ENCODE assay signal across 22 cellular contexts in genomic region chr12:68828669-68829068, GRCh38. TPM values are rescaled to one million over a fixed set of nuclear protein-coding genes. Genes with fewer than 3 reads are reported as not detected.
DNase-seq lines count a peak whose midpoint lies in the region; ATAC-seq and TF ChIP-seq lines count a peak whose summit lies in the region.
"Had no signal": no experiment of that assay in that cellular context is flagged by ENCODE, and none has a peak within 500 bp of the region (broad histone marks: within the 10 kb centered on the region; RNA-seq: fewer than 3 reads in every experiment).

No MANE protein-coding gene starts in this region.

- intact Hi-C loops in activated naive CD4-positive, alpha-beta T cell treated with anti-CD3 and anti-CD28 coated beads for 36 hours (cut with micrococcal nuclease): loop anchor here (5.0 kb wide), 1 partner anchor 81 kb away; the partner anchor contains the start of gene SLC35E3
- intact Hi-C loops in activated T-helper 2 cell treated with anti-CD3 and anti-CD28 coated beads, Interferon-gamma antibody, Interleukin-2, Interleukin-4, amounts not matched to agents 10 μg/mL and 5 μg/mL and 100 μg/mL, durations not matched to agents 14 hours and 24 hours and 36 hours (cut with micrococcal nuclease): no loop called here

- no peaks in the 10 kb centered on the region for H3K27me3 Mint-ChIP-seq in activated naive CD4-positive, alpha-beta T cell treated with anti-CD3 and anti-CD28 coated beads, Interleukin-2, amount 50 U/mL, for 24 hours
- H3K27me3 Mint-ChIP-seq in activated naive CD4-positive, alpha-beta T cell treated with anti-CD3 and anti-CD28 coated beads for 36 hours (ENCODE audit: low read depth): no peaks in the 10 kb centered on the region
- H3K27me3 Mint-ChIP-seq in activated T-helper 2 cell treated with anti-CD3 and anti-CD28 coated beads, Interferon-gamma antibody, Interleukin-2, Interleukin-4, amounts not matched to agents 10 μg/mL and 5 μg/mL and 100 μg/mL, durations not matched to agents 14 hours and 24 hours and 36 hours (ENCODE audit: low read depth): no peaks in the 10 kb centered on the region
- no peaks in the 10 kb centered on the region for H3K27me3 Mint-ChIP-seq in mesothelial cell of epicardium (ENCODE audit: low read depth)
- H3K27me3 Mint-ChIP-seq: CD4-positive, alpha-beta T cell had no signal

- peak overlapping the region; percentile 15 for H3K4me3 Mint-ChIP-seq in activated naive CD4-positive, alpha-beta T cell treated with anti-CD3 and anti-CD28 coated beads, Interleukin-2, amount 50 U/mL, for 24 hours
- H3K4me3 Mint-ChIP-seq in activated naive CD4-positive, alpha-beta T cell treated with anti-CD3 and anti-CD28 coated beads for 36 hours: no peak overlapping the region
- no peak overlapping the region for H3K4me3 Mint-ChIP-seq in activated T-helper 2 cell treated with anti-CD3 and anti-CD28 coated beads, Interferon-gamma antibody, Interleukin-2, Interleukin-4, amounts not matched to agents 10 μg/mL and 5 μg/mL and 100 μg/mL, durations not matched to agents 14 hours and 24 hours and 36 hours (ENCODE audit: low read depth)
- no peak overlapping the region for H3K4me3 Mint-ChIP-seq in mesothelial cell of epicardium
- H3K4me3 Mint-ChIP-seq: CD4-positive, alpha-beta T cell had no signal

- CTCF ChIA-PET in activated naive CD4-positive, alpha-beta T cell treated with anti-CD3 and anti-CD28 coated beads for 36 hours (lab: Charles Lee): interaction anchor here (1.0 to 1.3 kb wide), 2 partner anchors 8 to 21 kb away, joined by 3 to 8 read pairs; partner anchors contain the start of gene MDM2

- peaks cover 39% of the 10 kb centered on the region for H3K4me1 Mint-ChIP-seq in activated naive CD4-positive, alpha-beta T cell treated with anti-CD3 and anti-CD28 coated beads, Interleukin-2, amount 50 U/mL, for 24 hours
- peaks cover 33% of the 10 kb centered on the region for H3K4me1 Mint-ChIP-seq in activated naive CD4-positive, alpha-beta T cell treated with anti-CD3 and anti-CD28 coated beads for 36 hours (ENCODE audit: low read depth)
- peaks cover 19% of the 10 kb centered on the region for H3K4me1 Mint-ChIP-seq in activated T-helper 2 cell treated with anti-CD3 and anti-CD28 coated beads, Interferon-gamma antibody, Interleukin-2, Interleukin-4, amounts not matched to agents 10 μg/mL and 5 μg/mL and 100 μg/mL, durations not matched to agents 14 hours and 24 hours and 36 hours (ENCODE audit: low read depth)
- H3K4me1 Mint-ChIP-seq in mesothelial cell of epicardium: peaks cover 17% of the 10 kb centered on the region

- H3K9me3 ChIP-seq in subcutaneous abdominal adipose tissue (ENCODE audit: control insufficient read depth in 5 of 5, low read length in 5 of 5): no peaks in the 10 kb centered on the region

- TF ChIP-seq CTCF in mesothelial cell of epicardium (IDR thresholded peaks at IDR 0.05; ENCODE audit: unreplicated experiment) (no peak), foreskin keratinocyte (conservative IDR thresholded peaks at IDR 0.05) (no peak)

- H3K27ac ChIP-seq in subcutaneous abdominal adipose tissue (ENCODE audit: low read depth, low read length) (peak overlapping the region; percentile 43), foreskin keratinocyte (no peak overlapping the region)
- H3K27ac ChIP-seq: HL-60 had no signal

- H3K27me3 ChIP-seq in subcutaneous abdominal adipose tissue (ENCODE audit: control insufficient read depth in 5 of 5, insufficient read depth in 4 of 5, low read length in 5 of 5) (no peaks in the 10 kb centered on the region), foreskin keratinocyte (no peaks in the 10 kb centered on the region)

- no peak for ATAC-seq in HG03460 (IDR thresholded peaks at IDR 0.05; ENCODE audit: unreplicated experiment)
- ATAC-seq in foreskin keratinocyte: no peak
- ATAC-seq: PC-3 had no signal

- no peaks in the 10 kb centered on the region for H3K9me3 Mint-ChIP-seq in activated naive CD4-positive, alpha-beta T cell treated with anti-CD3 and anti-CD28 coated beads, Interleukin-2, amount 50 U/mL, for 24 hours
- no peaks in the 10 kb centered on the region for H3K9me3 Mint-ChIP-seq in activated naive CD4-positive, alpha-beta T cell treated with anti-CD3 and anti-CD28 coated beads for 36 hours
- no peaks in the 10 kb centered on the region for H3K9me3 Mint-ChIP-seq in activated T-helper 2 cell treated with anti-CD3 and anti-CD28 coated beads, Interferon-gamma antibody, Interleukin-2, Interleukin-4, amounts not matched to agents 10 μg/mL and 5 μg/mL and 100 μg/mL, durations not matched to agents 14 hours and 24 hours and 36 hours
- H3K9me3 Mint-ChIP-seq in mesothelial cell of epicardium: no peaks in the 10 kb centered on the region
- H3K9me3 Mint-ChIP-seq: CD4-positive, alpha-beta T cell had no signal

- H3K9ac ChIP-seq in subcutaneous abdominal adipose tissue (ENCODE audit: low read length in 5 of 5): no peak overlapping the region

- no peak overlapping the region for H3K4me3 ChIP-seq in subcutaneous abdominal adipose tissue (ENCODE audit: low read depth in 1 of 5, low read length in 5 of 5)

- peak overlapping the region; percentile 65 for H3K27ac Mint-ChIP-seq in activated naive CD4-positive, alpha-beta T cell treated with anti-CD3 and anti-CD28 coated beads, Interleukin-2, amount 50 U/mL, for 24 hours
- H3K27ac Mint-ChIP-seq in activated naive CD4-positive, alpha-beta T cell treated with anti-CD3 and anti-CD28 coated beads for 36 hours: no peak overlapping the region
- peak overlapping the region; percentile 5 for H3K27ac Mint-ChIP-seq in activated T-helper 2 cell treated with anti-CD3 and anti-CD28 coated beads, Interferon-gamma antibody, Interleukin-2, Interleukin-4, amounts not matched to agents 10 μg/mL and 5 μg/mL and 100 μg/mL, durations not matched to agents 14 hours and 24 hours and 36 hours
- H3K27ac Mint-ChIP-seq in mesothelial cell of epicardium: peak overlapping the region; percentile 31
- H3K27ac Mint-ChIP-seq: CD4-positive, alpha-beta T cell had no signal

- no peaks in the 10 kb centered on the region for H3K4me1 ChIP-seq in subcutaneous abdominal adipose tissue (ENCODE audit: control insufficient read depth in 5 of 5, insufficient read depth in 5 of 5, low read length in 5 of 5)
- H3K4me1 ChIP-seq in foreskin keratinocyte: peaks cover 4% of the 10 kb centered on the region

- DNase-seq in activated naive CD4-positive, alpha-beta T cell treated with anti-CD3 and anti-CD28 coated beads for 36 hours: no peak
- DNase-seq in activated T-helper 2 cell treated with anti-CD3 and anti-CD28 coated beads, Interferon-gamma antibody, Interleukin-2, Interleukin-4, amounts not matched to agents 10 μg/mL and 5 μg/mL and 100 μg/mL, durations not matched to agents 14 hours and 24 hours and 36 hours (ENCODE audit: low spot score): no peak
- no peak for DNase-seq in mesothelial cell of epicardium (ENCODE audit: low spot score in 2 of 2, unreplicated experiment in 2 of 2)
- no peak for DNase-seq in midbrain (lab: John Stamatoyannopoulos, UW)
- DNase-seq in foreskin keratinocyte: no peak
- DNase-seq: CD4-positive, alpha-beta T cell; DMS153; GF-D8; IMR-90; Karpas-422; NCI-H1048; NCI-H1436; NCI-H1930; NCI-H345; NCI-H524 treated with DMSO at 0.1 percent for 48 hours; PC-3; RPMI8226; SHP77 treated with DMSO at 0.1 percent for 48 hours had no signal

- peaks cover 30 to 65% (median 45%) of the 10 kb centered on the region in 5 donors for H3K36me3 ChIP-seq in subcutaneous abdominal adipose tissue (ENCODE audit: control insufficient read depth in 5 of 5, insufficient read depth in 5 of 5, low read length in 5 of 5)

- peaks cover 30% of the 10 kb centered on the region for H3K36me3 Mint-ChIP-seq in activated naive CD4-positive, alpha-beta T cell treated with anti-CD3 and anti-CD28 coated beads, Interleukin-2, amount 50 U/mL, for 24 hours
- peaks cover 57% of the 10 kb centered on the region for H3K36me3 Mint-ChIP-seq in activated naive CD4-positive, alpha-beta T cell treated with anti-CD3 and anti-CD28 coated beads for 36 hours (ENCODE audit: low read depth)
- H3K36me3 Mint-ChIP-seq in activated T-helper 2 cell treated with anti-CD3 and anti-CD28 coated beads, Interferon-gamma antibody, Interleukin-2, Interleukin-4, amounts not matched to agents 10 μg/mL and 5 μg/mL and 100 μg/mL, durations not matched to agents 14 hours and 24 hours and 36 hours (ENCODE audit: low read depth): peaks cover 78% of the 10 kb centered on the region
- H3K36me3 Mint-ChIP-seq in mesothelial cell of epicardium: peaks cover 34% of the 10 kb centered on the region

RNA-seq across cellular contexts. Expression of gene MDM2, which starts 20.7 kb away (rescaled TPM):
- 100 to 1,000 TPM; 165 to 166 TPM for total RNA-seq in activated naive CD4-positive, alpha-beta T cell treated with anti-CD3 and anti-CD28 coated beads for 36 hours
- 180 and 194 TPM in 2 replicates for total RNA-seq in activated T-helper 2 cell treated with anti-CD3 and anti-CD28 coated beads, Interferon-gamma antibody, Interleukin-2, Interleukin-4, amounts not matched to agents 10 μg/mL and 5 μg/mL and 100 μg/mL, durations not matched to agents 14 hours and 24 hours and 36 hours
- total RNA-seq in mesothelial cell of epicardium (181 to 182 TPM (median 181 TPM) in 3 replicates), foreskin keratinocyte (110 and 114 TPM in 2 replicates)
- 57.5 and 60.1 TPM in 2 replicates for polyA plus RNA-seq in foreskin keratinocyte
